Comparison of ENCODE assay signal across 8 cellular contexts in the genomic region with DNA sequence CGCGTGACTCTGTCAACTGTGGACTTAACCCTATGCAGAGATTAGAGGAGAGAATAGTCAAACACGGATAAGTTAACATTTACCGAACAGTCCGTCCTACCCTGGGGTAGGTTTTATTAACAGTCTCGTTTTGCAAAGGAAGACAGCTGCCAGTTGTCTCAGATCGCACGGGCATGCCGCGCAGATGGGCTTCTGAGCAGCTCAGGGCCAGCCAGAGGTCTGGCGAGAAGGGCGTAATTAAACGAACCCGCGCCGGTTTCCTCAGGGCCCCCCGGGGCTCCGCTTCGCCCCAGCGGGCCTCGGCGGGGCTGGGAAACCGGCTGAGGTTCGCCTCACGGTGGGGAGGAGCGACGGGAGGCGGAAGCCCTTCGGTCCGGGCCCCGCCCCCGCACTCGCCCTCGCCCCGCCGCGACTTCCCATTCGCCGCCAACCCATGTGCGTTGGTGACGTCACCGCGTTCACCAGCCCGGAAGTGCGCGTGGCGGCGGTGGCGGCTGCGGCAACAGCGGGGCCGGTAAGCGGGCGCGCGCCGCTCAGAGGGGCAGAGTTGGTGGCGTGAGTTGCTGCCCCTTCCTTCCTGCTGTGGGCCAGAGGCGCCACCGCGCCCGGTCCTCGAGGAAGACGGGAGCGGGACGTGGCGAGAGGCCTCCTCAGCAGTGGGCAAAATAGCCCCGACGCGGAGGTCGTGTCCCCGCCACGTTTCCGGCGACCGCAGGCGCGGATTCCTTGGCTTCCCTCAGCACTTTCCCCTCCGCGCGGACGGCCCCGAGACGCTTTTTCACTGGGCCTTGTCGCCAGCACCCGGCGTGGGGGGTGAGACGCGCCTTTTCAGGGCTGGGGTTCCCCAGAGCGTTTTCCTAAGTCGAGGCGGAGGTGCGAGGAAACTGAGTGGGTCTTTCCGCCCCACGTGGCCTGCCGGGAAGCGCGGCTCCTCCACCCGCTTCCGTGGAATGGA. TPM values are rescaled to one million over a fixed set of nuclear protein-coding genes. Genes with fewer than 3 reads are reported as not detected.
DNase-seq lines count a peak whose midpoint lies in the region; ATAC-seq and TF ChIP-seq lines count a peak whose summit lies in the region.

A gene (plus strand): TSS at position 464 of the 955 bp plus-strand sequence. CDS start 2,101 bp downstream, outside the sequence.

- TF ChIP-seq CTCF in Panc1 (IDR thresholded peaks at IDR 0.05): no peak

- 1% methylated on average over 100 of the region's 100 CpGs for WGBS in esophagus, 2 donors

- peak within 1 kb of the TSS; percentile 98 for H3K4me3 Mint-ChIP-seq in activated T-cell treated with anti-CD3 and anti-CD28 coated beads, Interleukin-2, amount 50 U/mL, for 4 hours

- ATAC-seq in GM21723 (IDR thresholded peaks at IDR 0.05; ENCODE audit: unreplicated experiment) (peak; percentile 94), Panc1 (peak; percentile 98)
- peak; percentile 91 to 94 for ATAC-seq in activated T-cell treated with anti-CD3 and anti-CD28 coated beads, Interleukin-2, amount 50 U/mL, for 4 hours

- peak within 1 kb of the TSS; percentile 93 for H3K27ac ChIP-seq in Panc1 (ENCODE audit: low read length)
- H3K27ac ChIP-seq in esophagus (ENCODE audit: low read depth in 2 of 2, low read length in 1 of 2): peak within 1 kb of the TSS; percentile 90 to 91

- peak within 1 kb of the TSS; percentile 94 for H3K9ac ChIP-seq in mucosa of stomach (ENCODE audit: low read length)

- H3K4me3 ChIP-seq in Panc1 (ENCODE audit: low read depth in 2 of 2, low read length in 2 of 2): peak within 1 kb of the TSS; percentile 85 to 90
- peak within 1 kb of the TSS; percentile 74 to 95 for H3K4me3 ChIP-seq in esophagus (ENCODE audit: low read depth in 1 of 2, low read length in 2 of 2)
- peak within 1 kb of the TSS; percentile 72 for H3K4me3 ChIP-seq in mucosa of stomach (ENCODE audit: low read length)

- no peaks in the 10 kb centered on the region for H3K27me3 Mint-ChIP-seq in activated T-cell treated with anti-CD3 and anti-CD28 coated beads, Interleukin-2, amount 50 U/mL, for 4 hours (ENCODE audit: low read depth)

- H3K27me3 ChIP-seq in Panc1 (ENCODE audit: control insufficient read depth, insufficient read depth, low read length) (no peaks in the 10 kb centered on the region), esophagus (ENCODE audit: control insufficient read depth in 1 of 2, insufficient read depth in 2 of 2, low read length in 2 of 2) (no peaks in the 10 kb centered on the region), mucosa of stomach (ENCODE audit: control insufficient read depth, insufficient read depth, low read length) (no peaks in the 10 kb centered on the region)

- peaks cover 32% of the 10 kb centered on the region for H3K4me1 Mint-ChIP-seq in activated T-cell treated with anti-CD3 and anti-CD28 coated beads, Interleukin-2, amount 50 U/mL, for 4 hours (ENCODE audit: low read depth)

- no peaks in the 10 kb centered on the region for H3K9me3 Mint-ChIP-seq in activated T-cell treated with anti-CD3 and anti-CD28 coated beads, Interleukin-2, amount 50 U/mL, for 4 hours

- intact Hi-C loops in Panc1 (cut with micrococcal nuclease; ENCODE audit: unreplicated experiment): no loop called here

- in situ Hi-C loops in KBM-7 (cut with MboI; ENCODE audit: low pct_unique_long_range_greater_than_20kb, low sequenced_read_pairs): no loop called here
- in situ Hi-C loops in Panc1 (cut with HindIII; ENCODE audit: low pct_unique_long_range_greater_than_20kb, low sequenced_read_pairs): no loop called here

- peak; percentile 27 for DNase-seq in DMS53 treated with DMSO at 0.1 percent for 48 hours (lab: John Stamatoyannopoulos, UW; ENCODE audit: unreplicated experiment)
- peak; percentile 95 for DNase-seq in KBM-7
- peak; percentile 12 for DNase-seq in Panc1 (ENCODE audit: low read depth, low spot score)
- peak; percentile 97 for DNase-seq in activated T-cell treated with anti-CD3 and anti-CD28 coated beads, Interleukin-2, amount 50 U/mL, for 4 hours
- peak; percentile 97 for DNase-seq in stimulated activated CD8-positive, alpha-beta memory T cell treated with anti-CD3 and anti-CD28 coated beads, Interleukin-4, amount 100 ng/mL, for 48 hours

- peaks cover 18% of the 10 kb centered on the region for H3K36me3 Mint-ChIP-seq in activated T-cell treated with anti-CD3 and anti-CD28 coated beads, Interleukin-2, amount 50 U/mL, for 4 hours (ENCODE audit: insufficient read depth)

- H3K9me3 ChIP-seq in Panc1 (ENCODE audit: control insufficient read depth, insufficient read depth, low read depth, low read length) (no peaks in the 10 kb centered on the region), esophagus (ENCODE audit: control insufficient read depth in 2 of 2, insufficient read depth in 1 of 2, low read depth in 1 of 2, low read length in 1 of 2) (no peaks in the 10 kb centered on the region), mucosa of stomach (ENCODE audit: control insufficient read depth, low read length) (no peaks in the 10 kb centered on the region)

- H3K36me3 ChIP-seq in Panc1 (ENCODE audit: control insufficient read depth, insufficient read depth, low read length) (peaks cover 14% of the 10 kb centered on the region), esophagus (ENCODE audit: control insufficient read depth in 2 of 2, insufficient read depth in 2 of 2, low read length in 1 of 2) (peaks cover 4 to 7% of the 10 kb centered on the region in 2 donors), mucosa of stomach (ENCODE audit: control insufficient read depth, insufficient read depth, low read length) (no peaks in the 10 kb centered on the region)

- CTCF ChIA-PET in Panc1 (lab: Charles Lee): no interaction called here

- POLR2A ChIA-PET in Panc1 (lab: Charles Lee): no interaction called here

- H3K4me1 ChIP-seq in Panc1 (ENCODE audit: control insufficient read depth, insufficient read depth, low read length) (no peaks in the 10 kb centered on the region), esophagus (ENCODE audit: control insufficient read depth in 2 of 2, insufficient read depth in 2 of 2, low read length in 1 of 2) (peaks cover 2 to 3% of the 10 kb centered on the region in 2 donors), mucosa of stomach (ENCODE audit: control insufficient read depth, insufficient read depth, low read length) (peaks cover 7% of the 10 kb centered on the region)

- BruUV-seq in Panc1 (replicated peaks; lab: Mats Ljungman, UMichigan): no TSS peak

RNA-seq across cellular contexts. Expression of the gene that starts here (rescaled TPM):
- total RNA-seq in Panc1 (2021; ENCODE audit: unreplicated experiment): 22.8 TPM
- 12.6 TPM for polyA plus RNA-seq in Panc1 (2012; ENCODE audit: insufficient read length)
- total RNA-seq in activated T-cell treated with anti-CD3 and anti-CD28 coated beads, Interleukin-2, amount 50 U/mL, for 4 hours: 10 to 100 TPM; 42.8 to 48.1 (median 46.1) TPM
- 1 to 10 TPM; 8.3 to 8.8 TPM for polyA plus RNA-seq in esophagus

Comparison
In these comparisons a context has a peak if more than half of its experiments do, and no peak if none do; other contexts are left out.
1. Peak in every context shown above with its lines: DNase-seq, ATAC-seq, H3K4me3 ChIP-seq and H3K27ac ChIP-seq.
2. DNase-seq: peak in every context shown above with its lines; median percentile 97 in activated T-cell treated with anti-CD3 and anti-CD28 coated beads, Interleukin-2, amount 50 U/mL, for 4 hours; 97 in stimulated activated CD8-positive, alpha-beta memory T cell treated with anti-CD3 and anti-CD28 coated beads, Interleukin-4, amount 100 ng/mL, for 48 hours; 95 in KBM-7; 27 in DMS53 treated with DMSO at 0.1 percent for 48 hours; 12 in Panc1.